In genomic region chr22:29269731-29270474, GRCh38 we compare ENCODE assay signal across 7 cellular contexts. TPM values are rescaled to one million over a fixed set of nuclear protein-coding genes. Genes with fewer than 3 reads are reported as not detected.
DNase-seq lines count a peak whose midpoint lies in the region; FAIRE-seq and TF ChIP-seq lines count a peak whose summit lies in the region.

No MANE protein-coding gene starts in this region.

- 2 to 8% methylated on average over 9 to 13 of the region's 13 CpGs for WGBS in esophagus squamous epithelium, 2 donors

- H3K27ac ChIP-seq in esophagus squamous epithelium = peak overlapping the region; percentile 97 to 99 (median 99)

- H3K4me3 Mint-ChIP-seq in progenitor cell of endocrine pancreas (ENCODE audit: low read depth) = peak overlapping the region; percentile 86

- no peak for TF ChIP-seq POLR2A in esophagus squamous epithelium (IDR thresholded peaks at IDR 0.05)

- no peak for TF ChIP-seq CTCF in esophagus squamous epithelium (IDR thresholded peaks at IDR 0.05)
- TF ChIP-seq CTCF in progenitor cell of endocrine pancreas (IDR thresholded peaks at IDR 0.05; ENCODE audit: unreplicated experiment) = no peak

- no peaks in the 10 kb centered on the region for H3K9me3 ChIP-seq in esophagus squamous epithelium

- no peak for DNase-seq in H7
- DNase-seq in RPMI8226 = peak; percentile 45
- DNase-seq in esophagus squamous epithelium (lab: John Stamatoyannopoulos, UW) = no peak
- no peak for DNase-seq in progenitor cell of endocrine pancreas (ENCODE audit: low spot score, unreplicated experiment)
- no peak for DNase-seq in GOT3 (lab: John Stamatoyannopoulos, UW)
- no peak for DNase-seq in urothelium cell line (ENCODE audit: low spot score)
- DNase-seq in stimulated activated CD4-positive, alpha-beta T cell treated with anti-CD3 and anti-CD28 coated beads, Interleukin-4, amount 100 ng/mL, for 24 hours = no peak

- no peak for FAIRE-seq in urothelium cell line (lab: Jason Lieb, UNC)

- peak overlapping the region; percentile 100 for H3K27ac Mint-ChIP-seq in progenitor cell of endocrine pancreas

- H3K9me3 Mint-ChIP-seq in progenitor cell of endocrine pancreas (ENCODE audit: low read depth) = no peaks in the 10 kb centered on the region

- H3K36me3 ChIP-seq in H7 (replicated peaks; ENCODE audit: control insufficient read depth, insufficient read depth, low read length) = peaks cover 47% of the 10 kb centered on the region
- peaks cover 7 to 48% (median 18%) of the 10 kb centered on the region in 3 donors for H3K36me3 ChIP-seq in esophagus squamous epithelium

- peaks cover 15 to 83% (median 43%) of the 10 kb centered on the region in 3 donors for H3K4me1 ChIP-seq in esophagus squamous epithelium

- H3K4me1 Mint-ChIP-seq in progenitor cell of endocrine pancreas (ENCODE audit: low read depth) = peaks cover 48% of the 10 kb centered on the region

- H3K27me3 Mint-ChIP-seq in progenitor cell of endocrine pancreas = no peaks in the 10 kb centered on the region

- H3K27me3 ChIP-seq in H7 (ENCODE audit: control insufficient read depth, insufficient read depth, low read length) = no peaks in the 10 kb centered on the region
- H3K27me3 ChIP-seq in esophagus squamous epithelium = no peaks in the 10 kb centered on the region

- H3K36me3 Mint-ChIP-seq in progenitor cell of endocrine pancreas (ENCODE audit: insufficient read depth) = peaks cover 32% of the 10 kb centered on the region

- intact Hi-C loops in esophagus squamous epithelium (cut with DNase I) = no loop called here

- peak overlapping the region; percentile 99 for H3K4me3 ChIP-seq in H7 (ENCODE audit: insufficient read depth, low read depth, low read length)
- peak overlapping the region; percentile 79 to 97 (median 88) for H3K4me3 ChIP-seq in esophagus squamous epithelium

RNA-seq across cellular contexts. Expression of gene EWSR1, which starts 1.8 kb away (rescaled TPM):
- 226 and 229 TPM in 2 replicates for total RNA-seq in H7 (2014; rRNA removed; shearing (Covaris generic))
- total RNA-seq in esophagus squamous epithelium = 100 to 1,000 TPM; 124 to 217 (median 174) TPM
- total RNA-seq in progenitor cell of endocrine pancreas = 442 and 443 TPM in 2 replicates

RNA-seq across cellular contexts. Expression of gene RHBDD3, which starts 2.1 kb away (rescaled TPM):
- 71.6 and 76.3 TPM in 2 replicates for total RNA-seq in H7 (2014; rRNA removed; shearing (Covaris generic))
- total RNA-seq in esophagus squamous epithelium (10 to 100 TPM; 14.3 to 28.2 (median 20.1) TPM), progenitor cell of endocrine pancreas (65.1 and 66.4 TPM in 2 replicates)

RNA-seq across cellular contexts. Expression of gene GAS2L1, which starts 36.5 kb away (rescaled TPM):
- 22.2 and 28.3 TPM in 2 replicates for total RNA-seq in H7 (2014; rRNA removed; shearing (Covaris generic))
- total RNA-seq in esophagus squamous epithelium (10 to 100 TPM; 26.9 to 52.1 (median 36.9) TPM), progenitor cell of endocrine pancreas (10.6 and 11.5 TPM in 2 replicates)

RNA-seq across cellular contexts. Expression of gene RASL10A, which starts 45.6 kb away (rescaled TPM):
- total RNA-seq in H7 (2014; rRNA removed; shearing (Covaris generic)) = 4.2 and 5.1 TPM in 2 replicates
- 1 to 10 TPM in 1 of 4 donors, under 1 TPM in 2, not detected in 1; 0.38 to 3.5 (median 0.75) TPM for total RNA-seq in esophagus squamous epithelium
- 0.31 and 1.2 TPM in 2 replicates for total RNA-seq in progenitor cell of endocrine pancreas
